ENCODE assay signal across 18 cellular contexts in genomic region chr3:36837089-36837488, GRCh38.
DNase-seq lines count a peak whose midpoint lies in the region; ATAC-seq and TF ChIP-seq lines count a peak whose summit lies in the region.
"Had no signal": no experiment of that assay in that cellular context is flagged by ENCODE, and none has a peak within 500 bp of the region (broad histone marks: within the 10 kb centered on the region; RNA-seq: fewer than 3 reads in every experiment).

No MANE protein-coding gene starts in this region.

- ATAC-seq in CD8-positive, alpha-beta T cell: no peak
- ATAC-seq in GM23338 (peak; percentile 86), GM19452 (IDR thresholded peaks at IDR 0.05; ENCODE audit: unreplicated experiment) (no peak), HG03095 (IDR thresholded peaks at IDR 0.05; ENCODE audit: unreplicated experiment) (no peak)
- ATAC-seq: gastroesophageal sphincter had no signal

- no peak overlapping the region for H3K4me2 ChIP-seq in GM23338

- peaks cover 97% of the 10 kb centered on the region for H3K36me3 Mint-ChIP-seq in CD8-positive, alpha-beta T cell
- H3K36me3 Mint-ChIP-seq in GM23338 (ENCODE audit: low read depth): peaks cover 13% of the 10 kb centered on the region

- H3K79me2 ChIP-seq in GM23338 (replicated peaks; ENCODE audit: insufficient read depth): no peaks in the 10 kb centered on the region

- DNase-seq in CD8-positive, alpha-beta T cell: no peak
- DNase-seq in GM23338 (ENCODE audit: low spot score): peak; percentile 61
- DNase-seq in astrocyte of the spinal cord (ENCODE audit: low read depth, low spot score): no peak
- peak; percentile 53 for DNase-seq in iPS-NIHi11 (ENCODE audit: low spot score)
- no peak for DNase-seq in stimulated activated CD4-positive, alpha-beta T cell treated with anti-CD3 and anti-CD28 coated beads, Interleukin-15, amount 100 ng/mL, for 24 hours
- no peak for DNase-seq in globus pallidus (ENCODE audit: low spot score)
- DNase-seq: activated CD4-positive, alpha-beta T cell treated with anti-CD3 and anti-CD28 coated beads, Interleukin-2, amount 10 ng/mL, durations not matched to agents 24 days and 14 days; anterior cingulate cortex; dorsolateral prefrontal cortex; GOT3; NCI-H1694; NCI-H526; stimulated activated CD4-positive, alpha-beta T cell treated with anti-CD3 and anti-CD28 coated beads, Interleukin-2, amount 100 ng/mL, for 24 hours; T-helper 2 cell had no signal

- H3K27ac ChIP-seq in CD8-positive, alpha-beta T cell (ENCODE audit: low read depth, low read length): no peak overlapping the region
- no peak overlapping the region for H3K27ac ChIP-seq in GM23338 (ENCODE audit: low read depth)
- H3K27ac ChIP-seq: dorsolateral prefrontal cortex, gastroesophageal sphincter had no signal

- TF ChIP-seq CTCF in CD8-positive, alpha-beta T cell (IDR thresholded peaks at IDR 0.05): no peak
- peak; percentile 74 to 89 for TF ChIP-seq CTCF in GM23338 (conservative IDR thresholded peaks at IDR 0.05; ENCODE audit: low read depth in 2 of 2)
- TF ChIP-seq CTCF in astrocyte of the spinal cord (IDR thresholded peaks at IDR 0.05; ENCODE audit: low read depth, low read length): peak; percentile 24

- peaks cover 4% of the 10 kb centered on the region for H3K9me3 Mint-ChIP-seq in CD8-positive, alpha-beta T cell
- H3K9me3 Mint-ChIP-seq in GM23338: peaks cover 13% of the 10 kb centered on the region
- H3K9me3 Mint-ChIP-seq: type B pancreatic cell had no signal

- no peaks in the 10 kb centered on the region for H3K27me3 Mint-ChIP-seq in CD8-positive, alpha-beta T cell (ENCODE audit: low read depth)
- peaks cover 6% of the 10 kb centered on the region for H3K27me3 Mint-ChIP-seq in GM23338 (ENCODE audit: insufficient read depth, low read depth, poor library complexity)
- H3K27me3 Mint-ChIP-seq: activated CD4-positive, alpha-beta T cell treated with anti-CD3 and anti-CD28 coated beads, Interleukin-2, amount 10 ng/mL, durations not matched to agents 24 days and 14 days; type B pancreatic cell had no signal

- intact Hi-C loops in CD8-positive, alpha-beta T cell (cut with DNase I, micrococcal nuclease): loop anchor here in 1 of 2 experiments (1.0 kb wide), 1 partner anchor 121 kb away; no protein-coding TSS in a partner anchor

- H4K20me1 ChIP-seq in GM23338 (replicated peaks; ENCODE audit: insufficient read depth): no peaks in the 10 kb centered on the region

- H3K36me3 ChIP-seq in CD8-positive, alpha-beta T cell (ENCODE audit: insufficient read depth, low read length): peaks cover 69% of the 10 kb centered on the region
- H3K36me3 ChIP-seq in GM23338 (ENCODE audit: insufficient read depth): no peaks in the 10 kb centered on the region; the same call in 1 of the 2 replicates

- CTCF ChIA-PET in CD8-positive, alpha-beta T cell (lab: Charles Lee): interaction anchor here (1.0 to 1.8 kb wide), 4 partner anchors 22 to 156 kb away, joined by 3 to 8 read pairs (median 4); partner anchors contain the start of genes EPM2AIP1 and MLH1

- no peak overlapping the region for H3K4me3 Mint-ChIP-seq in CD8-positive, alpha-beta T cell
- H3K4me3 Mint-ChIP-seq in GM23338: no peak overlapping the region
- H3K4me3 Mint-ChIP-seq: activated CD4-positive, alpha-beta T cell treated with anti-CD3 and anti-CD28 coated beads, Interleukin-2, amount 10 ng/mL, durations not matched to agents 24 days and 14 days; type B pancreatic cell had no signal

- POLR2A ChIA-PET in CD8-positive, alpha-beta T cell (lab: Charles Lee): no interaction called here

- H3K27ac Mint-ChIP-seq in CD8-positive, alpha-beta T cell: peak overlapping the region; percentile 45
- no peak overlapping the region for H3K27ac Mint-ChIP-seq in GM23338
- H3K27ac Mint-ChIP-seq: activated CD4-positive, alpha-beta T cell treated with anti-CD3 and anti-CD28 coated beads, Interleukin-2, amount 10 ng/mL, durations not matched to agents 24 days and 14 days; type B pancreatic cell had no signal

- H3K4me1 Mint-ChIP-seq in CD8-positive, alpha-beta T cell (ENCODE audit: low read depth): peaks cover under 1% of the 10 kb centered on the region
- H3K4me1 Mint-ChIP-seq in GM23338: no peaks in the 10 kb centered on the region; the same call in 2 of the 3 replicates

- no peaks in the 10 kb centered on the region for H3F3A ChIP-seq in GM23338 (replicated peaks; ENCODE audit: low read depth)

- 0 out of 2 replicates have a peak, but pooled peaks cover 1% of the 10 kb centered on the region for H3K9me2 ChIP-seq in GM23338 (ENCODE audit: insufficient read depth)

- in situ Hi-C loops in astrocyte of the spinal cord (cut with HindIII; ENCODE audit: low sequenced_read_pairs): no loop called here

- H3K9me3 ChIP-seq in CD8-positive, alpha-beta T cell (ENCODE audit: low read length): no peaks in the 10 kb centered on the region

- H3K4me3 ChIP-seq in CD8-positive, alpha-beta T cell (ENCODE audit: low read depth, low read length): no peak overlapping the region
- no peak overlapping the region for H3K4me3 ChIP-seq in GM23338
- no peak overlapping the region for H3K4me3 ChIP-seq in astrocyte of the spinal cord (ENCODE audit: low read depth, low read length)
- H3K4me3 ChIP-seq: dorsolateral prefrontal cortex, gastroesophageal sphincter had no signal

- no peaks in the 10 kb centered on the region for H3K4me1 ChIP-seq in CD8-positive, alpha-beta T cell (ENCODE audit: insufficient read depth, low read length)
- H3K4me1 ChIP-seq in GM23338 (ENCODE audit: insufficient read depth): no peaks in the 10 kb centered on the region
- H3K4me1 ChIP-seq: gastroesophageal sphincter had no signal

- H3K27me3 ChIP-seq in CD8-positive, alpha-beta T cell (ENCODE audit: insufficient read depth, low read length): no peaks in the 10 kb centered on the region
- H3K27me3 ChIP-seq in GM23338 (ENCODE audit: insufficient read depth): no peaks in the 10 kb centered on the region
- H3K27me3 ChIP-seq: dorsolateral prefrontal cortex, gastroesophageal sphincter had no signal

- no peak overlapping the region for H2AFZ ChIP-seq in GM23338

TF ChIP-seq in GM23338, 12 proteins besides CTCF, POLR2A, EP300 and RAD21:
- TF ChIP-seq POLR2AphosphoS5 (IDR thresholded peaks at IDR 0.05; ENCODE audit: low read depth) (no peak), EZH2 (IDR thresholded peaks at IDR 0.05; ENCODE audit: low read depth, unreplicated experiment) (no peak), ETS1 (IDR thresholded peaks at IDR 0.05) (no peak)

Comparison
In these comparisons a context has a peak if more than half of its experiments do, and no peak if none do; other contexts are left out.
1. DNase-seq: peak in GM23338 (single experiment) and iPS-NIHi11 (single experiment); none in CD8-positive, alpha-beta T cell (0 of 7), astrocyte of the spinal cord (single experiment), stimulated activated CD4-positive, alpha-beta T cell treated with anti-CD3 and anti-CD28 coated beads, Interleukin-15, amount 100 ng/mL, for 24 hours (single experiment) and globus pallidus (single experiment).